ENCODE assay signal across 8 cellular contexts in genomic region chr11:10858505-10859360, GRCh38. TPM values are rescaled to one million over a fixed set of nuclear protein-coding genes. Genes with fewer than 3 reads are reported as not detected.
DNase-seq lines count a peak whose midpoint lies in the region; ATAC-seq and TF ChIP-seq lines count a peak whose summit lies in the region.

No MANE protein-coding gene starts in this region.

- ATAC-seq in GM18907 (IDR thresholded peaks at IDR 0.05; ENCODE audit: unreplicated experiment) (peak; percentile 36), HG03108 (IDR thresholded peaks at IDR 0.05; ENCODE audit: unreplicated experiment) (peak; percentile 16), foreskin keratinocyte (peak; percentile 32)

- TF ChIP-seq RAD21 in neural cell (conservative IDR thresholded peaks at IDR 0.05): peak; percentile 16

- H3K27ac ChIP-seq in foreskin keratinocyte (peak overlapping the region; percentile 78), neural cell (ENCODE audit: low read length) (peak overlapping the region; percentile 100), transverse colon (peak overlapping the region; percentile 98 to 99 (median 99))

- WGBS in transverse colon (ENCODE audit: low coverage in 1 of 2), 2 donors: 0 to 10% methylated on average over 2 to 24 of the region's 42 CpGs

- no peaks in the 10 kb centered on the region for H4K20me1 ChIP-seq in neural cell (ENCODE audit: insufficient read depth)

- no peak for TF ChIP-seq POLR2A in transverse colon (IDR thresholded peaks at IDR 0.05)

- no peaks in the 10 kb centered on the region for H3K9me2 ChIP-seq in neural cell (ENCODE audit: insufficient read depth, low read length)

- peak overlapping the region; percentile 97 for H3K4me3 ChIP-seq in AG10803 (ENCODE audit: low read length)
- peak overlapping the region; percentile 89 for H3K4me3 ChIP-seq in neural cell (ENCODE audit: low read length)
- peak overlapping the region; percentile 21 to 87 (median 72) for H3K4me3 ChIP-seq in transverse colon

- DNase-seq in AG10803 (ENCODE audit: low read depth) (peak; percentile 58), NOMO-1 treated with dmso at 0.1 percent for 144 hours (lab: John Stamatoyannopoulos, UW; ENCODE audit: unreplicated experiment) (peak; percentile 32), foreskin keratinocyte (no peak), transverse colon (peak; percentile 70)
- DNase-seq in activated effector memory CD4-positive, alpha-beta T cell treated with anti-CD3 and anti-CD28 coated beads, Interleukin-2, amount 50 U/mL, for 16 hours: peak; percentile 81

- TF ChIP-seq EP300 in neural cell (conservative IDR thresholded peaks at IDR 0.05; ENCODE audit: poor library complexity, severe bottlenecking): no peak
- TF ChIP-seq EP300 in transverse colon (IDR thresholded peaks at IDR 0.05; ENCODE audit: low read depth): no peak

- H3K9me3 ChIP-seq in neural cell (ENCODE audit: low read length) (no peaks in the 10 kb centered on the region), transverse colon (no peaks in the 10 kb centered on the region)

- H3K27me3 ChIP-seq in foreskin keratinocyte (no peaks in the 10 kb centered on the region), neural cell (ENCODE audit: insufficient read depth, low read depth, low read length) (no peaks in the 10 kb centered on the region), transverse colon (no peaks in the 10 kb centered on the region)

- H2AFZ ChIP-seq in neural cell (ENCODE audit: low read depth, low read length): peak overlapping the region; percentile 92

- H3K79me2 ChIP-seq in neural cell (replicated peaks; ENCODE audit: insufficient read depth, low read length): peaks cover 47% of the 10 kb centered on the region

- intact Hi-C loops in transverse colon (cut with DNase I; ENCODE audit: low total_unique reads): loop anchor here (2.0 to 10.0 kb wide), 2 partner anchors 46 to 72 kb away; no protein-coding TSS in a partner anchor

- H3K9ac ChIP-seq in neural cell (ENCODE audit: low read length): peak overlapping the region; percentile 99

- peaks cover 17% of the 10 kb centered on the region for H3K36me3 ChIP-seq in neural cell (ENCODE audit: insufficient read depth, low read length)
- peaks cover 0 to 21% (median 8%) of the 10 kb centered on the region in 4 donors for H3K36me3 ChIP-seq in transverse colon

- H3K4me1 ChIP-seq in foreskin keratinocyte: peaks cover 26% of the 10 kb centered on the region
- peaks cover 0 to 49% (median 19%) of the 10 kb centered on the region in 4 donors for H3K4me1 ChIP-seq in transverse colon

- H3F3A ChIP-seq in neural cell (ENCODE audit: insufficient read depth, low read length, poor library complexity, severe bottlenecking): peaks cover 12% of the 10 kb centered on the region

- TF ChIP-seq CTCF in AG10803 (conservative IDR thresholded peaks at IDR 0.05; ENCODE audit: low read length) (no peak; the same call in 1 of the 2 replicates), foreskin keratinocyte (conservative IDR thresholded peaks at IDR 0.05) (no peak), neural cell (IDR thresholded peaks at IDR 0.05; ENCODE audit: poor library complexity, severe bottlenecking) (no peak), transverse colon (IDR thresholded peaks at IDR 0.05) (no peak)

- in situ Hi-C loops in transverse colon (cut with MboI; ENCODE audit: low pct_ligation_motif_present in 1 of 4, low pct_unique_long_range_greater_than_20kb in 1 of 4, low sequenced_read_pairs in 3 of 4): loop anchor here in 1 of 4 donors (10.0 kb wide), 1 partner anchor 54 kb away; the partner anchor contains the start of gene EIF4G2

- peak overlapping the region; percentile 58 for H3K4me2 ChIP-seq in neural cell (ENCODE audit: low read length)

TF ChIP-seq in neural cell, 6 proteins besides CTCF, POLR2A, EP300 and RAD21:
- TF ChIP-seq SMC3 (conservative IDR thresholded peaks at IDR 0.05; ENCODE audit: poor library complexity) (peak; percentile 18), REST (IDR thresholded peaks at IDR 0.05; ENCODE audit: borderline replicate concordance) (peak; percentile 39), MXI1 (conservative IDR thresholded peaks at IDR 0.05; ENCODE audit: poor library complexity, severe bottlenecking) (no peak)
TF ChIP-seq in neural cell: peak in this region for 2.

RNA-seq across cellular contexts. Expression of gene ZBED5, which starts 0.9 kb away (rescaled TPM):
- total RNA-seq in foreskin keratinocyte (30.0 and 32.3 TPM in 2 replicates), transverse colon (10 to 100 TPM; 13.7 to 38.4 (median 29.7) TPM)
- polyA plus RNA-seq in foreskin keratinocyte (11.7 and 12.8 TPM in 2 replicates), neural cell (159 and 178 TPM in 2 replicates)
- 124 and 133 TPM in 2 replicates for polyA minus RNA-seq in neural cell

RNA-seq across cellular contexts. Expression of gene EIF4G2, which starts 50.0 kb away (rescaled TPM):
- total RNA-seq in foreskin keratinocyte (659 and 667 TPM in 2 replicates), transverse colon (100 to 1,000 TPM; 357 to 482 (median 444) TPM)
- polyA plus RNA-seq in foreskin keratinocyte (234 and 277 TPM in 2 replicates), neural cell (989 and 1,004 TPM in 2 replicates)
- polyA minus RNA-seq in neural cell: 1,252 and 1,426 TPM in 2 replicates

Comparison
In these comparisons a context has a peak if more than half of its experiments do, and no peak if none do; other contexts are left out.
1. DNase-seq: peak in AG10803 (single experiment), NOMO-1 treated with dmso at 0.1 percent for 144 hours (single experiment), activated effector memory CD4-positive, alpha-beta T cell treated with anti-CD3 and anti-CD28 coated beads, Interleukin-2, amount 50 U/mL, for 16 hours (single experiment) and transverse colon (single experiment); none in foreskin keratinocyte (0 of 2).
2. Peak in every context shown above with its lines, with median percentiles within 50 percentile points of each other: H3K4me3 ChIP-seq, ATAC-seq and H3K27ac ChIP-seq.